Comparison of ENCODE assay signal across 8 cellular contexts in the genomic region with DNA sequence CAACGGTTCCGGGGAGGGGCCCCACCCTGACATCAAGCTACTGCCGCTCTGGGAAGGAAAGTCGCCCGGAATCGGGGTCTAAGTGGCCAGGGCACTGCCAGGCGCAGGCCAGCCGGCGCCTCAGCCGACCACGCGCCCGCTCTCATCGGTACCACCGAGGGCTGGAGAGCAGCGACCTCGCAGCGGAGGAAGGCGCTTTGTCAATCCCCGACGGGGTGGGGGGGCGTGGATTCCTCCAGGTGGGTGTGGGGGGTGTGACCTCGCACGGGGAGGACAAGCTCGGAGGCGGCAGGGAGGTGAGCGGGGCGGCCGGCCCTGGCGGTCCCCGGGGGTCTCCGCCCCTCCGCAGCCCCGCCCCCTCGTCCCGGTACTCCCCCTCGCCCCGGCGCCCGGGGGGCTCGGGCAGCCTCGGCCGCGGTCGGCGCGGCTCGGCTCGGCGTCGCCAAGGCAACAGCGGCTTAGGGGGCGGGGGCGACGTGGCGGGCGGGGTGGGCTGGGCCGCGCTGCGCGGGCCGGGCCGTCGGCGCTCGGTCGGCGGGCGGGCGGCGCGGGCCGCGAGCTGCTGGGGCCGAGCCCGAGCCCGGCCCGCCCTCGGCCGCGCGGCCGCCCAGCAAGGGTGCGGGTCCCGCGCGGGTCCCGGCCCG. TPM values are rescaled to one million over a fixed set of nuclear protein-coding genes. Genes with fewer than 3 reads are reported as not detected.
DNase-seq lines count a peak whose midpoint lies in the region; ATAC-seq and TF ChIP-seq lines count a peak whose summit lies in the region.

No MANE protein-coding gene starts in this region.

- peak overlapping the region; percentile 70 for H3K4me3 Mint-ChIP-seq in progenitor cell of endocrine pancreas (ENCODE audit: low read depth)

- DNase-seq in AG20443 (ENCODE audit: low spot score) (peak; percentile 83), RWPE1 (ENCODE audit: low spot score) (peak; percentile 69), fibroblast of mammary gland (ENCODE audit: low read depth) (no peak), progenitor cell of endocrine pancreas (ENCODE audit: low spot score, unreplicated experiment) (peak; percentile 67), OCI-M1 (lab: John Stamatoyannopoulos, UW) (no peak), GM19240 (ENCODE audit: insufficient read length, low spot score) (no peak), NCI-H446 treated with DMSO at 0.1 percent for 48 hours (lab: John Stamatoyannopoulos, UW) (no peak)

- H3K4me3 ChIP-seq in fibroblast of mammary gland (ENCODE audit: control insufficient read depth, low read depth, low read length): peak overlapping the region; percentile 36

- H3K4me1 Mint-ChIP-seq in progenitor cell of endocrine pancreas (ENCODE audit: low read depth): peaks cover 9% of the 10 kb centered on the region

- H3K9me3 Mint-ChIP-seq in progenitor cell of endocrine pancreas (ENCODE audit: low read depth): no peaks in the 10 kb centered on the region

- POLR2A ChIA-PET in RWPE1 (lab: Yijun Ruan, JAX; ENCODE audit: low non-redundant PET): interaction anchor here (2.1 kb wide), 1 partner anchor 21 kb away, joined by 10 read pairs; no protein-coding TSS in a partner anchor

- no peak for TF ChIP-seq CTCF in RWPE1 (conservative IDR thresholded peaks at IDR 0.05; ENCODE audit: low read depth)
- no peak for TF ChIP-seq CTCF in fibroblast of mammary gland (conservative IDR thresholded peaks at IDR 0.05; ENCODE audit: control insufficient read depth, insufficient read depth, low read depth, low read length)
- no peak for TF ChIP-seq CTCF in progenitor cell of endocrine pancreas (IDR thresholded peaks at IDR 0.05; ENCODE audit: unreplicated experiment)

- H3K36me3 Mint-ChIP-seq in progenitor cell of endocrine pancreas (ENCODE audit: insufficient read depth): no peaks in the 10 kb centered on the region

- no peaks in the 10 kb centered on the region for H3K27me3 Mint-ChIP-seq in progenitor cell of endocrine pancreas

- H3K27ac ChIP-seq in RWPE1: peak overlapping the region; percentile 98

- ATAC-seq in GM21825 (IDR thresholded peaks at IDR 0.05; ENCODE audit: unreplicated experiment): peak; percentile 14

- CTCF ChIA-PET in RWPE1 (lab: Yijun Ruan, JAX): interaction anchor here (0.5 to 3.0 kb wide), 9 partner anchors 11 to 274 kb away, joined by 3 to 12 read pairs (median 3); no protein-coding TSS in a partner anchor

- no peak overlapping the region for H3K27ac Mint-ChIP-seq in progenitor cell of endocrine pancreas

RNA-seq across cellular contexts. Expression of a gene that starts 47.3 kb away (rescaled TPM):
- total RNA-seq in progenitor cell of endocrine pancreas: 63.2 and 67.8 TPM in 2 replicates

Comparison
In these comparisons a context has a peak if more than half of its experiments do, and no peak if none do; other contexts are left out.
1. DNase-seq: peak in AG20443 (single experiment), RWPE1 (single experiment) and progenitor cell of endocrine pancreas (single experiment); none in fibroblast of mammary gland (single experiment), OCI-M1 (single experiment), GM19240 (single experiment) and NCI-H446 treated with DMSO at 0.1 percent for 48 hours (single experiment).